ENCODE assay signal across 21 cellular contexts in the genomic region with DNA sequence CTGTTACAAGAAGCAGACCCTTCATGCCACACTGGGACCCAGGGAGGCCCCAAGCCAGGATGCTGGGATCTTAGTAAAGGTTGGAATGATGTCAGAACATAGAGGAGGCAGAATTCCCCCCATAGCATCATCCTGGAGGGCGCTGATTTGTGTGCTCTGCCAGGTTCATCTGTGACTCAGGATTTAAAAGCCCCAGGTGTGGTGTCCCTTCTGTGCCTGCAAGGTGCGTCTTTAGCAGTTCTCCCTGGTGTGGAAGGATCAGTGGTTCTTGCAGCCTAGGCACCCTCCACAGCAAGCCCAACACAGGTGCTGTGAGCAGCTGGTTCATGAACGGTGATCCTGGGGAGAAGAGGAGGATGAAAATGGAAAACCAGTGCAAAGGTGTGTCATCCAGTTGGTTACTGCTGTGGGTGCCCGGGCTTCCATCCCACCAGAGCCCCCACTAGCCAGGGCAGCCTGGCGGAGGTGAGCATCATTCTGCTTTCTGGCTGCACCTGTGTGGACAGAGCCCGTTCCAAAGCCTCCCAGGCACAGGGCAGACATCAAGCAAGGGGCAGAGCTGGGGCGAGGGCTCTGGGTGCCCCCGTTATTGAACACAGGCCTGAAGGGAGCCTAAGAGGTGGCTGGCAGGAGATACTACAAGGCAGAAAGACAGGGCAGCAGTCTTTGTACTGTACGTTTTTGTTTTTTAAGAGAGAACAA. TPM values are rescaled to one million over a fixed set of nuclear protein-coding genes. Genes with fewer than 3 reads are reported as not detected.
DNase-seq lines count a peak whose midpoint lies in the region; ATAC-seq, FAIRE-seq and TF ChIP-seq lines count a peak whose summit lies in the region.
"Had no signal": no experiment of that assay in that cellular context is flagged by ENCODE, and none has a peak within 500 bp of the region (broad histone marks: within the 10 kb centered on the region; RNA-seq: fewer than 3 reads in every experiment).

No MANE protein-coding gene starts in this region.

- no peak for DNase-seq in activated naive CD4-positive, alpha-beta T cell treated with anti-CD3 and anti-CD28 coated beads, Interleukin-2, amount 50 U/mL, for 16 hours
- DNase-seq in activated CD4-positive, alpha-beta memory T cell treated with anti-CD3 and anti-CD28 coated beads for 36 hours = no peak
- DNase-seq in effector memory CD4-positive, alpha-beta T cell = no peak
- DNase-seq in stimulated activated naive CD8-positive, alpha-beta T cell treated with anti-CD3 and anti-CD28 coated beads, Interleukin-15, amount 100 ng/mL, for 72 hours = peak in 1 of 2 donors; percentile 10
- no peak for DNase-seq in hepatic stellate cell (ENCODE audit: low spot score)
- no peak for DNase-seq in kidney
- no peak for DNase-seq in NCI-H524 treated with DMSO at 0.1 percent for 48 hours (lab: John Stamatoyannopoulos, UW)
- DNase-seq: activated CD4-positive, CD25-positive, alpha-beta regulatory T cell treated with anti-CD3 and anti-CD28 coated beads, Interleukin-2, amount 50 U/mL, for 72 hours; cerebellar nuclear complex; COR-L47; EL; left ventricle myocardium superior; mucosa of descending colon; NCI-H774; occipital lobe had no signal

- CTCF ChIA-PET in activated CD4-positive, alpha-beta memory T cell treated with anti-CD3 and anti-CD28 coated beads for 36 hours (lab: Charles Lee) = interaction anchor here (12.5 kb wide), 1 partner anchor 10 kb away, joined by 167 read pairs; no protein-coding TSS in a partner anchor

- H3K9ac ChIP-seq in kidney (ENCODE audit: low read length in 2 of 2) = no peak overlapping the region

- no peak for FAIRE-seq in kidney (lab: Jason Lieb, UNC)
- FAIRE-seq: GM18507 had no signal

- H3K4me1 ChIP-seq in effector memory CD4-positive, alpha-beta T cell (ENCODE audit: control insufficient read depth, insufficient read depth, low read length, poor library complexity, severe bottlenecking) = peaks cover 89% of the 10 kb centered on the region
- H3K4me1 ChIP-seq in kidney (ENCODE audit: control insufficient read depth in 1 of 2, insufficient read depth in 1 of 2, low read depth in 1 of 2, low read length in 2 of 2) = no peaks in the 10 kb centered on the region
- H3K4me1 ChIP-seq: ascending aorta, SJSA1, tibial nerve had no signal

- H3K4me3 ChIP-seq in effector memory CD4-positive, alpha-beta T cell (ENCODE audit: insufficient read depth, low read depth, low read length, poor library complexity, severe bottlenecking) = no peak overlapping the region
- H3K4me3 ChIP-seq in kidney (ENCODE audit: low read length in 2 of 2) = no peak overlapping the region
- H3K4me3 ChIP-seq: ascending aorta, mucosa of descending colon, SJSA1, tibial nerve had no signal

- POLR2A ChIA-PET in activated CD4-positive, alpha-beta memory T cell treated with anti-CD3 and anti-CD28 coated beads for 36 hours (lab: Charles Lee) = interaction anchor here (1.0 to 25.0 kb wide), 5 partner anchors 12 to 152 kb away, joined by 3 to 487 read pairs (median 44); a partner anchor contains a TSS

- no peak for ATAC-seq in stimulated activated naive CD8-positive, alpha-beta T cell treated with anti-CD3 and anti-CD28 coated beads, Interleukin-15, amount 100 ng/mL, for 72 hours
- ATAC-seq: left ventricle myocardium superior, mucosa of descending colon had no signal

- intact Hi-C loops in activated CD4-positive, alpha-beta memory T cell treated with anti-CD3 and anti-CD28 coated beads for 36 hours (cut with micrococcal nuclease) = no loop called here
- intact Hi-C loops in kidney (cut with DNase I) = no loop called here

- peaks cover 3% of the 10 kb centered on the region for H3K9me3 Mint-ChIP-seq in activated naive CD4-positive, alpha-beta T cell treated with anti-CD3 and anti-CD28 coated beads, Interleukin-2, amount 50 U/mL, for 24 hours
- no peaks in the 10 kb centered on the region for H3K9me3 Mint-ChIP-seq in activated CD4-positive, alpha-beta memory T cell treated with anti-CD3 and anti-CD28 coated beads for 36 hours
- H3K9me3 Mint-ChIP-seq in stimulated activated naive CD8-positive, alpha-beta T cell treated with anti-CD3 and anti-CD28 coated beads, Interleukin-15, amount 100 ng/mL, for 72 hours = no peaks in the 10 kb centered on the region

- peak overlapping the region; percentile 73 for H3K4me3 Mint-ChIP-seq in activated naive CD4-positive, alpha-beta T cell treated with anti-CD3 and anti-CD28 coated beads, Interleukin-2, amount 50 U/mL, for 24 hours
- H3K4me3 Mint-ChIP-seq in activated CD4-positive, alpha-beta memory T cell treated with anti-CD3 and anti-CD28 coated beads for 36 hours = peak overlapping the region; percentile 46
- H3K4me3 Mint-ChIP-seq in stimulated activated naive CD8-positive, alpha-beta T cell treated with anti-CD3 and anti-CD28 coated beads, Interleukin-15, amount 100 ng/mL, for 72 hours = peak overlapping the region; percentile 74 to 81

- no peaks in the 10 kb centered on the region for H3K27me3 Mint-ChIP-seq in activated naive CD4-positive, alpha-beta T cell treated with anti-CD3 and anti-CD28 coated beads, Interleukin-2, amount 50 U/mL, for 24 hours
- no peaks in the 10 kb centered on the region for H3K27me3 Mint-ChIP-seq in activated CD4-positive, alpha-beta memory T cell treated with anti-CD3 and anti-CD28 coated beads for 36 hours
- no peaks in the 10 kb centered on the region for H3K27me3 Mint-ChIP-seq in stimulated activated naive CD8-positive, alpha-beta T cell treated with anti-CD3 and anti-CD28 coated beads, Interleukin-15, amount 100 ng/mL, for 72 hours

- no peak for TF ChIP-seq CTCF in kidney (IDR thresholded peaks at IDR 0.05; ENCODE audit: borderline replicate concordance, extremely low read depth, insufficient read depth)

- no peaks in the 10 kb centered on the region for H3K9me3 ChIP-seq in effector memory CD4-positive, alpha-beta T cell (ENCODE audit: control insufficient read depth, low read length)
- no peaks in the 10 kb centered on the region for H3K9me3 ChIP-seq in kidney (ENCODE audit: control insufficient read depth in 1 of 2, low read length in 2 of 2)
- H3K9me3 ChIP-seq: ascending aorta, mucosa of descending colon, SJSA1, tibial nerve had no signal

- peaks cover 29% of the 10 kb centered on the region for H3K36me3 ChIP-seq in effector memory CD4-positive, alpha-beta T cell (ENCODE audit: control insufficient read depth, insufficient read depth, low read length)
- no peaks in the 10 kb centered on the region for H3K36me3 ChIP-seq in kidney (ENCODE audit: control insufficient read depth in 1 of 2, insufficient read depth in 2 of 2, low read length in 2 of 2)
- H3K36me3 ChIP-seq: ascending aorta, SJSA1, tibial nerve had no signal

- H3K27me3 ChIP-seq in effector memory CD4-positive, alpha-beta T cell (replicated peaks; ENCODE audit: control insufficient read depth, insufficient read depth, low read length, poor library complexity, severe bottlenecking) = no peaks in the 10 kb centered on the region
- H3K27me3 ChIP-seq: ascending aorta, tibial nerve had no signal

- H3K27ac ChIP-seq in effector memory CD4-positive, alpha-beta T cell (ENCODE audit: insufficient read depth, low read length, poor library complexity, severe bottlenecking) = peak overlapping the region; percentile 94
- H3K27ac ChIP-seq in kidney (ENCODE audit: low read depth in 2 of 2, low read length in 2 of 2) = no peak overlapping the region
- H3K27ac ChIP-seq: ascending aorta, SJSA1, tibial nerve had no signal

- H3K4me1 Mint-ChIP-seq in activated naive CD4-positive, alpha-beta T cell treated with anti-CD3 and anti-CD28 coated beads, Interleukin-2, amount 50 U/mL, for 24 hours = peaks cover 95% of the 10 kb centered on the region
- H3K4me1 Mint-ChIP-seq in activated CD4-positive, alpha-beta memory T cell treated with anti-CD3 and anti-CD28 coated beads for 36 hours (ENCODE audit: low read depth) = peaks cover 96% of the 10 kb centered on the region
- peaks cover 98% of the 10 kb centered on the region for H3K4me1 Mint-ChIP-seq in stimulated activated naive CD8-positive, alpha-beta T cell treated with anti-CD3 and anti-CD28 coated beads, Interleukin-15, amount 100 ng/mL, for 72 hours

- H3K27ac Mint-ChIP-seq in activated naive CD4-positive, alpha-beta T cell treated with anti-CD3 and anti-CD28 coated beads, Interleukin-2, amount 50 U/mL, for 24 hours = peak overlapping the region; percentile 98
- peak overlapping the region; percentile 92 for H3K27ac Mint-ChIP-seq in activated CD4-positive, alpha-beta memory T cell treated with anti-CD3 and anti-CD28 coated beads for 36 hours
- H3K27ac Mint-ChIP-seq in stimulated activated naive CD8-positive, alpha-beta T cell treated with anti-CD3 and anti-CD28 coated beads, Interleukin-15, amount 100 ng/mL, for 72 hours = peak overlapping the region; percentile 96 to 99

- peaks cover 29% of the 10 kb centered on the region for H3K36me3 Mint-ChIP-seq in activated naive CD4-positive, alpha-beta T cell treated with anti-CD3 and anti-CD28 coated beads, Interleukin-2, amount 50 U/mL, for 24 hours
- peaks cover 67% of the 10 kb centered on the region for H3K36me3 Mint-ChIP-seq in activated CD4-positive, alpha-beta memory T cell treated with anti-CD3 and anti-CD28 coated beads for 36 hours

RNA-seq across cellular contexts. Expression of a gene that starts 49.5 kb away (rescaled TPM):
- 100 to 1,000 TPM; 207 to 216 TPM for total RNA-seq in activated CD4-positive, alpha-beta memory T cell treated with anti-CD3 and anti-CD28 coated beads for 36 hours
- total RNA-seq in kidney = 36.8 TPM
- 0.52 TPM for polyA plus RNA-seq in kidney (ENCODE audit: insufficient read depth, low read depth, low replicate concordance)
- total RNA-seq: fibroblast of lung, SJSA1 had no signal
